Comparison of ENCODE assay signal across 13 cellular contexts in genomic region chr4:105631818-105632400, GRCh38.
A peak's percentile ranks its signal among the peaks of the same experiment; 100 is the strongest.
DNase-seq lines count a peak whose midpoint lies in the region; ATAC-seq and TF ChIP-seq lines count a peak whose summit lies in the region.
"Had no signal": no experiment of that assay in that cellular context is flagged by ENCODE, and none has a peak within 500 bp of the region (broad histone marks: within the 10 kb centered on the region; RNA-seq: fewer than 3 reads in every experiment).

No MANE protein-coding gene starts in this region.

- CTCF ChIA-PET in PC-3 (lab: Charles Lee) (interaction anchor here (1.6 kb wide), 1 partner anchor 111 kb away, joined by 5 read pairs; no protein-coding TSS in a partner anchor), T-cell (lab: Charles Lee) (no interaction called here)

- H3K9ac ChIP-seq in PC-3 (ENCODE audit: low read length) = peak overlapping the region; percentile 55; the same call in 1 of the 2 replicates

- no peak overlapping the region for H3K4me3 ChIP-seq in PC-3 (ENCODE audit: low read length)
- no peak overlapping the region for H3K4me3 ChIP-seq in fibroblast of mammary gland (ENCODE audit: control insufficient read depth, low read depth, low read length)
- H3K4me3 ChIP-seq in tibial nerve = no peak overlapping the region
- no peak overlapping the region for H3K4me3 ChIP-seq in MG63

- no peaks in the 10 kb centered on the region for H3K36me3 Mint-ChIP-seq in natural killer cell
- H3K36me3 Mint-ChIP-seq in natural killer cell treated with Interleukin-12 subunit alpha and Interleukin-12 subunit beta and Interleukin-15 and Interleukin-18, amount 100 ng/mL, for 72 hours = no peaks in the 10 kb centered on the region
- H3K36me3 Mint-ChIP-seq in T-cell = no peaks in the 10 kb centered on the region

- no peaks in the 10 kb centered on the region for H3K27me3 ChIP-seq in PC-3 (ENCODE audit: low read length)
- H3K27me3 ChIP-seq in tibial nerve = no peaks in the 10 kb centered on the region
- H3K27me3 ChIP-seq in MG63 = no peaks in the 10 kb centered on the region

- H3K4me1 Mint-ChIP-seq in natural killer cell = no peaks in the 10 kb centered on the region
- no peaks in the 10 kb centered on the region for H3K4me1 Mint-ChIP-seq in natural killer cell treated with Interleukin-12 subunit alpha and Interleukin-12 subunit beta and Interleukin-15 and Interleukin-18, amount 100 ng/mL, for 72 hours (ENCODE audit: low read depth in 2 of 2)
- H3K4me1 Mint-ChIP-seq in T-cell = no peaks in the 10 kb centered on the region

- H3K9me3 Mint-ChIP-seq in natural killer cell (no peaks in the 10 kb centered on the region), T-cell (no peaks in the 10 kb centered on the region)
- no peaks in the 10 kb centered on the region for H3K9me3 Mint-ChIP-seq in natural killer cell treated with Interleukin-12 subunit alpha and Interleukin-12 subunit beta and Interleukin-15 and Interleukin-18, amount 100 ng/mL, for 72 hours

- TF ChIP-seq CTCF in natural killer cell (IDR thresholded peaks at IDR 0.05) = peak; percentile 31
- peak; percentile 58 for TF ChIP-seq CTCF in PC-3 (conservative IDR thresholded peaks at IDR 0.05; ENCODE audit: low read depth, low read length)
- peak; percentile 42 for TF ChIP-seq CTCF in fibroblast of mammary gland (conservative IDR thresholded peaks at IDR 0.05; ENCODE audit: control insufficient read depth, insufficient read depth, low read depth, low read length)
- peak in 3 of 5 experiments; percentile 20 to 29 (median 26) for TF ChIP-seq CTCF in tibial nerve (IDR thresholded peaks at IDR 0.05)

- TF ChIP-seq EP300 in tibial nerve (IDR thresholded peaks at IDR 0.05) = no peak

- H3K79me2 ChIP-seq in PC-3 (ENCODE audit: low read length) = no peaks in the 10 kb centered on the region

- TSS peak; percentile 15 for BruUV-seq in PC-3 (replicated peaks; lab: Mats Ljungman, UMichigan)

- H3K9me3 ChIP-seq in PC-3 (ENCODE audit: low read length) (no peaks in the 10 kb centered on the region), tibial nerve (no peaks in the 10 kb centered on the region), MG63 (no peaks in the 10 kb centered on the region)

- H3K36me3 ChIP-seq in PC-3 (ENCODE audit: low read depth, low read length) (no peaks in the 10 kb centered on the region), tibial nerve (no peaks in the 10 kb centered on the region), MG63 (no peaks in the 10 kb centered on the region)

- no peak for ATAC-seq in natural killer cell
- no peak for ATAC-seq in natural killer cell treated with Interleukin-12 subunit alpha and Interleukin-12 subunit beta and Interleukin-15 and Interleukin-18, amount 100 ng/mL, for 72 hours
- peak; percentile 19 for ATAC-seq in PC-3
- ATAC-seq in T-cell (replicated peaks in 1 of 4) = no peak

- 54 to 95% methylated on average over 8 of the region's 8 CpGs for WGBS in tibial nerve, 2 donors

- H3K27me3 Mint-ChIP-seq in natural killer cell (ENCODE audit: low read depth in 2 of 2) = peaks cover 0 to 2% of the 10 kb centered on the region in 2 donors
- H3K27me3 Mint-ChIP-seq in natural killer cell treated with Interleukin-12 subunit alpha and Interleukin-12 subunit beta and Interleukin-15 and Interleukin-18, amount 100 ng/mL, for 72 hours = peaks cover 6 to 18% of the 10 kb centered on the region in 2 donors
- peaks cover 8 to 11% of the 10 kb centered on the region in 2 donors for H3K27me3 Mint-ChIP-seq in T-cell

- intact Hi-C loops in natural killer cell (cut with micrococcal nuclease) (no loop called here), PC-3 (cut with micrococcal nuclease) (loop anchor here (1.0 to 5.0 kb wide), 8 partner anchors 21 to 159 kb away; partner anchors contain the start of genes ARHGEF38, GSTCD and INTS12)

- peak overlapping the region; percentile 74 for H2AFZ ChIP-seq in PC-3 (ENCODE audit: low read length)

- DNase-seq in natural killer cell (no peak), PC-3 (peak; percentile 66), fibroblast of mammary gland (ENCODE audit: low read depth) (peak; percentile 19), tibial nerve (ENCODE audit: low spot score in 2 of 2) (no peak), MG63 (no peak), T-cell (no peak), DMS79 treated with DMSO at 0.1 percent for 48 hours (lab: John Stamatoyannopoulos, UW) (no peak)
- DNase-seq in natural killer cell treated with Interleukin-12 subunit alpha and Interleukin-12 subunit beta and Interleukin-15 and Interleukin-18, amount 100 ng/mL, for 72 hours (ENCODE audit: low spot score) = no peak
- DNase-seq: activated CD8-positive, alpha-beta memory T cell treated with anti-CD3 and anti-CD28 coated beads for 24 hours; activated naive CD4-positive, alpha-beta T cell treated with Interleukin-2 at 50 U/mL for 16 hours; head of caudate nucleus; NCI-H524 treated with DMSO at 0.1 percent for 48 hours; Right ventricle myocardium superior had no signal

- no peak for TF ChIP-seq POLR2A in tibial nerve (IDR thresholded peaks at IDR 0.05)

- no peak overlapping the region for H3K4me3 Mint-ChIP-seq in natural killer cell
- no peak overlapping the region for H3K4me3 Mint-ChIP-seq in natural killer cell treated with Interleukin-12 subunit alpha and Interleukin-12 subunit beta and Interleukin-15 and Interleukin-18, amount 100 ng/mL, for 72 hours
- no peak overlapping the region for H3K4me3 Mint-ChIP-seq in T-cell

- H3F3A ChIP-seq in PC-3 (ENCODE audit: low read length, unreplicated experiment) = no peaks in the 10 kb centered on the region

- no peak overlapping the region for H3K27ac Mint-ChIP-seq in natural killer cell
- H3K27ac Mint-ChIP-seq in natural killer cell treated with Interleukin-12 subunit alpha and Interleukin-12 subunit beta and Interleukin-15 and Interleukin-18, amount 100 ng/mL, for 72 hours = no peak overlapping the region
- H3K27ac Mint-ChIP-seq in T-cell = no peak overlapping the region

- POLR2A ChIA-PET in PC-3 (lab: Charles Lee; ENCODE audit: unreplicated experiment) = no interaction called here
- POLR2A ChIA-PET in T-cell (lab: Charles Lee) = interaction anchor here in 1 of 2 donors (0.6 kb wide), 1 partner anchor 697 kb away, joined by 7 read pairs; no protein-coding TSS in a partner anchor

- H3K27ac ChIP-seq in PC-3 (ENCODE audit: low read length) (peak overlapping the region; percentile 93), tibial nerve (peak overlapping the region in 1 of 4 donors; percentile 25)

- H4K20me1 ChIP-seq in PC-3 (ENCODE audit: low read length) = no peaks in the 10 kb centered on the region

- peak overlapping the region; percentile 78 for H3K4me2 ChIP-seq in PC-3 (ENCODE audit: low read length)

- peaks cover 38% of the 10 kb centered on the region for H3K4me1 ChIP-seq in PC-3 (ENCODE audit: insufficient read depth, low read length)
- peaks cover 0 to 30% (median 4%) of the 10 kb centered on the region in 4 donors for H3K4me1 ChIP-seq in tibial nerve

- no peaks in the 10 kb centered on the region for H3K9me2 ChIP-seq in PC-3 (replicated peaks; ENCODE audit: low read length)

Comparison
In these comparisons a context has a peak if more than half of its experiments do, and no peak if none do; other contexts are left out.
1. DNase-seq: peak in PC-3 (single experiment) and fibroblast of mammary gland (single experiment); none in natural killer cell (single experiment), natural killer cell treated with Interleukin-12 subunit alpha and Interleukin-12 subunit beta and Interleukin-15 and Interleukin-18, amount 100 ng/mL, for 72 hours (single experiment), tibial nerve (0 of 2), MG63 (single experiment), T-cell (0 of 34) and DMS79 treated with DMSO at 0.1 percent for 48 hours (single experiment).
2. Peak in every context shown above with its lines, with median percentiles within 50 percentile points of each other: CTCF ChIP-seq.